Comparison of ENCODE assay signal across 2 cellular contexts in the genomic region with DNA sequence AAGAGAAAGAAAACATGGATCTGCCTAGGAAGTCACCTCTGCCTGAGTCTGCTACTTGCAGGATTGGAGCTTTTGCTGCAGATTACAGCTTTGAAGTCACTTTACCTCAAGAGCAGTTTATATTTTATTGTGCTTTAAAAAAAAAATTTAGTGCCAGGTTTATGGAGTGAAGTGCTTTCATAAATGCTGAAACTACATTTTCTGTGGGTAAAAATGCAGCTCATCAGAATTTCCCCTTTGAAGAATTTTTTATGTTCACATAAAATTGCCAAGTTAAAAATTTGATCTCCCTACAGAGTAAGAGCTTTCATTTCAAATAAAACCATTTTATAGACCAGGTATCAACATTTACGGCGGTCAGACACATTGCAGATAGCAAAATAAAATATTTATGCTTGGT.
TF ChIP-seq lines count a peak whose summit lies in the region.

No MANE protein-coding gene starts in this region.

TF ChIP-seq in HEK293, 187 proteins besides CTCF, POLR2A, EP300 and RAD21:
- no peak for TF ChIP-seq ZNF146 (tag by site-specific recombination; IDR thresholded peaks at IDR 0.05)
- no peak for TF ChIP-seq ZNF530 (tag by site-specific recombination; IDR thresholded peaks at IDR 0.05; ENCODE audit: low read depth)
- TF ChIP-seq, protein P1, sequence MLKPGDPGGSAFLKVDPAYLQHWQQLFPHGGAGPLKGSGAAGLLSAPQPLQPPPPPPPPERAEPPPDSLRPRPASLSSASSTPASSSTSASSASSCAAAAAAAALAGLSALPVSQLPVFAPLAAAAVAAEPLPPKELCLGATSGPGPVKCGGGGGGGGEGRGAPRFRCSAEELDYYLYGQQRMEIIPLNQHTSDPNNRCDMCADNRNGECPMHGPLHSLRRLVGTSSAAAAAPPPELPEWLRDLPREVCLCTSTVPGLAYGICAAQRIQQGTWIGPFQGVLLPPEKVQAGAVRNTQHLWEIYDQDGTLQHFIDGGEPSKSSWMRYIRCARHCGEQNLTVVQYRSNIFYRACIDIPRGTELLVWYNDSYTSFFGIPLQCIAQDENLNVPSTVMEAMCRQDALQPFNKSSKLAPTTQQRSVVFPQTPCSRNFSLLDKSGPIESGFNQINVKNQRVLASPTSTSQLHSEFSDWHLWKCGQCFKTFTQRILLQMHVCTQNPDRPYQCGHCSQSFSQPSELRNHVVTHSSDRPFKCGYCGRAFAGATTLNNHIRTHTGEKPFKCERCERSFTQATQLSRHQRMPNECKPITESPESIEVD (tag by site-specific recombination; IDR thresholded peaks at IDR 0.05): peak; percentile 93
- no peak for TF ChIP-seq ZNF501 (tag by site-specific recombination; IDR thresholded peaks at IDR 0.05)
- TF ChIP-seq, protein P2, sequence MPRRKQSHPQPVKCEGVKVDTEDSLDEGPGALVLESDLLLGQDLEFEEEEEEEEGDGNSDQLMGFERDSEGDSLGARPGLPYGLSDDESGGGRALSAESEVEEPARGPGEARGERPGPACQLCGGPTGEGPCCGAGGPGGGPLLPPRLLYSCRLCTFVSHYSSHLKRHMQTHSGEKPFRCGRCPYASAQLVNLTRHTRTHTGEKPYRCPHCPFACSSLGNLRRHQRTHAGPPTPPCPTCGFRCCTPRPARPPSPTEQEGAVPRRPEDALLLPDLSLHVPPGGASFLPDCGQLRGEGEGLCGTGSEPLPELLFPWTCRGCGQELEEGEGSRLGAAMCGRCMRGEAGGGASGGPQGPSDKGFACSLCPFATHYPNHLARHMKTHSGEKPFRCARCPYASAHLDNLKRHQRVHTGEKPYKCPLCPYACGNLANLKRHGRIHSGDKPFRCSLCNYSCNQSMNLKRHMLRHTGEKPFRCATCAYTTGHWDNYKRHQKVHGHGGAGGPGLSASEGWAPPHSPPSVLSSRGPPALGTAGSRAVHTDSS (tag by site-specific recombination; IDR thresholded peaks at IDR 0.05): no peak

TF ChIP-seq in K562, 482 proteins besides CTCF, POLR2A, EP300 and RAD21:
- TF ChIP-seq, protein P3, sequence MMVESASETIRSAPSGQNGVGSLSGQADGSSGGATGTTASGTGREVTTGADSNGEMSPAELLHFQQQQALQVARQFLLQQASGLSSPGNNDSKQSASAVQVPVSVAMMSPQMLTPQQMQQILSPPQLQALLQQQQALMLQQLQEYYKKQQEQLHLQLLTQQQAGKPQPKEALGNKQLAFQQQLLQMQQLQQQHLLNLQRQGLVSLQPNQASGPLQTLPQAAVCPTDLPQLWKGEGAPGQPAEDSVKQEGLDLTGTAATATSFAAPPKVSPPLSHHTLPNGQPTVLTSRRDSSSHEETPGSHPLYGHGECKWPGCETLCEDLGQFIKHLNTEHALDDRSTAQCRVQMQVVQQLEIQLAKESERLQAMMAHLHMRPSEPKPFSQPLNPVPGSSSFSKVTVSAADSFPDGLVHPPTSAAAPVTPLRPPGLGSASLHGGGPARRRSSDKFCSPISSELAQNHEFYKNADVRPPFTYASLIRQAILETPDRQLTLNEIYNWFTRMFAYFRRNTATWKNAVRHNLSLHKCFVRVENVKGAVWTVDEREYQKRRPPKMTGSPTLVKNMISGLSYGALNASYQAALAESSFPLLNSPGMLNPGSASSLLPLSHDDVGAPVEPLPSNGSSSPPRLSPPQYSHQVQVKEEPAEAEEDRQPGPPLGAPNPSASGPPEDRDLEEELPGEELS (CRISPR knock-in tag; IDR thresholded peaks at IDR 0.05; ENCODE audit: borderline replicate concordance): no peak
- TF ChIP-seq ZNF316 (IDR thresholded peaks at IDR 0.05): peak; percentile 17; the same call in 1 of the 2 replicates
